ENCODE assay signal across 1 cellular context in genomic region chr12:109844983-109845841, GRCh38.
TF ChIP-seq lines count a peak whose summit lies in the region.

No MANE protein-coding gene starts in this region.

TF ChIP-seq in A549, 52 proteins besides CTCF, POLR2A, EP300 and RAD21 (continued from another document):
- TF ChIP-seq NFE2L2 (conservative IDR thresholded peaks at IDR 0.05; ENCODE audit: low read length) (no peak), CHD4 (IDR thresholded peaks at IDR 0.05; ENCODE audit: borderline replicate concordance) (peak; percentile 97), BHLHE40 (IDR thresholded peaks at IDR 0.05; ENCODE audit: low read depth, low read length) (no peak), CBX8 (IDR thresholded peaks at IDR 0.05) (no peak), EHF (CRISPR knock-in tag; IDR thresholded peaks at IDR 0.05) (no peak), ZNF302 (CRISPR knock-in tag; IDR thresholded peaks at IDR 0.05) (no peak)
- TF ChIP-seq, protein P1, sequence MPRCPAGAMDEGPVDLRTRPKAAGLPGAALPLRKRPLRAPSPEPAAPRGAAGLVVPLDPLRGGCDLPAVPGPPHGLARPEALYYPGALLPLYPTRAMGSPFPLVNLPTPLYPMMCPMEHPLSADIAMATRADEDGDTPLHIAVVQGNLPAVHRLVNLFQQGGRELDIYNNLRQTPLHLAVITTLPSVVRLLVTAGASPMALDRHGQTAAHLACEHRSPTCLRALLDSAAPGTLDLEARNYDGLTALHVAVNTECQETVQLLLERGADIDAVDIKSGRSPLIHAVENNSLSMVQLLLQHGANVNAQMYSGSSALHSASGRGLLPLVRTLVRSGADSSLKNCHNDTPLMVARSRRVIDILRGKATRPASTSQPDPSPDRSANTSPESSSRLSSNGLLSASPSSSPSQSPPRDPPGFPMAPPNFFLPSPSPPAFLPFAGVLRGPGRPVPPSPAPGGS (IDR thresholded peaks at IDR 0.05) = no peak
- TF ChIP-seq, protein P2, sequence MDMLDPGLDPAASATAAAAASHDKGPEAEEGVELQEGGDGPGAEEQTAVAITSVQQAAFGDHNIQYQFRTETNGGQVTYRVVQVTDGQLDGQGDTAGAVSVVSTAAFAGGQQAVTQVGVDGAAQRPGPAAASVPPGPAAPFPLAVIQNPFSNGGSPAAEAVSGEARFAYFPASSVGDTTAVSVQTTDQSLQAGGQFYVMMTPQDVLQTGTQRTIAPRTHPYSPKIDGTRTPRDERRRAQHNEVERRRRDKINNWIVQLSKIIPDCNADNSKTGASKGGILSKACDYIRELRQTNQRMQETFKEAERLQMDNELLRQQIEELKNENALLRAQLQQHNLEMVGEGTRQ (IDR thresholded peaks at IDR 0.05) = no peak
TF ChIP-seq in A549: peak in this region for 8.
